In the genomic region with DNA sequence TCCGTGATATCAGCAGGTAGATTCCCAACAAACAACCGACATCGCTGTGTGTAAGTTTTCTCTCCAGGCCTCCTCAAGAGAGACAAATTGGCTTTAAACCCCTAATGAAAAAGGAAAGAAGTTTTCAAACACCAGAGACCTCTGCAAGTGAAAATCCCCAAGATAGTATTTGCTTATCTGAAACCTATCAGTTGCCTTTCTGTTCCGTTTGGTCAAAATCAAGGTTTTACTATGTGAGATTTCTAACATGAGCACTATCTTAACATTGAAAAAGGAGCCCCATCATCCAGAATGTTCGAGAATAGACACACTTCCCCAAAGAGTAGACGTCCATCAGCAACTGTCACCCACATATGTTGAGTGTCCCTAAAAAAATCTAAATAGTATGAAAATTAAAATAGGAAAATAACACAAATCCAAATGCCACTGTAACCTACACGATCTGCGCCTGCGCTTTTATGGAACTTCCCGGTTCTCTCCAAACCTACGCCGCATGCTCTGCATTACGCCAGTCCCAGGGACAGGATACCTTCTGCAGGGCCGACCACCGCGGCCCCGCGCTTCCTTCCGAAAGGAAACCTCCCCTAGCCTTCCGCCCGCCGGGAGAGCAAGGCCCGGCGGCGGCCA, we compare ENCODE assay signal across 7 cellular contexts. TPM values are rescaled to one million over a fixed set of nuclear protein-coding genes. Genes with fewer than 3 reads are reported as not detected.
DNase-seq lines count a peak whose midpoint lies in the region; ATAC-seq and TF ChIP-seq lines count a peak whose summit lies in the region.

No MANE protein-coding gene starts in this region.

- no peak for DNase-seq in HFF-Myc (ENCODE audit: extremely low read depth, low read depth)
- no peak for DNase-seq in activated CD8-positive, alpha-beta T cell treated with anti-CD3 and anti-CD28 coated beads for 36 hours
- no peak for DNase-seq in stimulated activated naive B cell treated with anti-CD40 and anti-IgM and Interleukin-4, amounts not matched to agents 10 μg/mL and 1 μg/mL and 100 μg/mL, for 72 hours
- DNase-seq in islet precursor cell: no peak
- DNase-seq in amniotic stem cell (lab: John Stamatoyannopoulos, UW): no peak
- no peak for DNase-seq in GM19238 (ENCODE audit: insufficient read length, low spot score)

- H3K27me3 Mint-ChIP-seq in activated CD8-positive, alpha-beta T cell treated with anti-CD3 and anti-CD28 coated beads for 36 hours: no peaks in the 10 kb centered on the region
- no peaks in the 10 kb centered on the region for H3K27me3 Mint-ChIP-seq in stimulated activated naive B cell treated with anti-CD40 and anti-IgM and Interleukin-4, amounts not matched to agents 10 μg/mL and 1 μg/mL and 100 μg/mL, for 72 hours

- peaks cover 55% of the 10 kb centered on the region for H3K36me3 Mint-ChIP-seq in activated CD8-positive, alpha-beta T cell treated with anti-CD3 and anti-CD28 coated beads for 36 hours (ENCODE audit: low read depth)
- peaks cover 52 to 53% of the 10 kb centered on the region in 2 donors for H3K36me3 Mint-ChIP-seq in stimulated activated naive B cell treated with anti-CD40 and anti-IgM and Interleukin-4, amounts not matched to agents 10 μg/mL and 1 μg/mL and 100 μg/mL, for 72 hours

- peak overlapping the region; percentile 76 for H3K9ac ChIP-seq in iPS-15b (ENCODE audit: low read depth, low read length)

- no peaks in the 10 kb centered on the region for H3K27me3 ChIP-seq in iPS-15b (ENCODE audit: control insufficient read depth, insufficient read depth, low read length)

- H3K4me1 Mint-ChIP-seq in activated CD8-positive, alpha-beta T cell treated with anti-CD3 and anti-CD28 coated beads for 36 hours (ENCODE audit: low read depth): peaks cover 51% of the 10 kb centered on the region
- peaks cover 32 to 47% of the 10 kb centered on the region in 2 donors for H3K4me1 Mint-ChIP-seq in stimulated activated naive B cell treated with anti-CD40 and anti-IgM and Interleukin-4, amounts not matched to agents 10 μg/mL and 1 μg/mL and 100 μg/mL, for 72 hours

- peaks cover 6% of the 10 kb centered on the region for H3K4me1 ChIP-seq in iPS-15b (ENCODE audit: control insufficient read depth, insufficient read depth, low read length)

- H3K36me3 ChIP-seq in iPS-15b (ENCODE audit: control insufficient read depth, insufficient read depth, low read length): peaks cover 51% of the 10 kb centered on the region

- intact Hi-C loops in activated CD8-positive, alpha-beta T cell treated with anti-CD3 and anti-CD28 coated beads for 36 hours (cut with micrococcal nuclease): loop anchor here (10.0 kb wide), 1 partner anchor 363 kb away; a partner anchor contains a TSS

- ATAC-seq in activated CD8-positive, alpha-beta T cell treated with anti-CD3 and anti-CD28 coated beads for 36 hours: no peak
- no peak for ATAC-seq in stimulated activated naive B cell treated with anti-CD40 and anti-IgM and Interleukin-4, amounts not matched to agents 10 μg/mL and 1 μg/mL and 100 μg/mL, for 72 hours (replicated peaks)

- H3K9me3 Mint-ChIP-seq in activated CD8-positive, alpha-beta T cell treated with anti-CD3 and anti-CD28 coated beads for 36 hours: no peaks in the 10 kb centered on the region
- H3K9me3 Mint-ChIP-seq in stimulated activated naive B cell treated with anti-CD40 and anti-IgM and Interleukin-4, amounts not matched to agents 10 μg/mL and 1 μg/mL and 100 μg/mL, for 72 hours: no peaks in the 10 kb centered on the region

- H3K9me3 ChIP-seq in iPS-15b (ENCODE audit: control insufficient read depth, insufficient read depth, low read length): no peaks in the 10 kb centered on the region

- POLR2A ChIA-PET in activated CD8-positive, alpha-beta T cell treated with anti-CD3 and anti-CD28 coated beads for 36 hours (lab: Charles Lee): interaction anchor here (1.0 to 3.9 kb wide), 5 partner anchors 9 to 207 kb away, joined by 3 to 90 read pairs (median 13); a partner anchor contains a TSS

- H3K4me3 ChIP-seq in HFF-Myc (replicated peaks; ENCODE audit: low read depth, low read length) (peak overlapping the region; percentile 94), iPS-15b (ENCODE audit: low read depth, low read length) (peak overlapping the region; percentile 77)

- peak overlapping the region; percentile 83 for H3K4me3 Mint-ChIP-seq in activated CD8-positive, alpha-beta T cell treated with anti-CD3 and anti-CD28 coated beads for 36 hours
- H3K4me3 Mint-ChIP-seq in stimulated activated naive B cell treated with anti-CD40 and anti-IgM and Interleukin-4, amounts not matched to agents 10 μg/mL and 1 μg/mL and 100 μg/mL, for 72 hours: peak overlapping the region; percentile 85 to 89

- no peak for TF ChIP-seq CTCF in HFF-Myc (IDR thresholded peaks at IDR 0.05; ENCODE audit: low read depth, low read length, missing control alignments)
- no peak for TF ChIP-seq CTCF in activated CD8-positive, alpha-beta T cell treated with anti-CD3 and anti-CD28 coated beads for 36 hours (IDR thresholded peaks at IDR 0.05)

- CTCF ChIA-PET in activated CD8-positive, alpha-beta T cell treated with anti-CD3 and anti-CD28 coated beads for 36 hours (lab: Charles Lee): interaction anchor here (1.0 to 1.5 kb wide), 2 partner anchors 10 kb away, joined by 3 to 7 read pairs; no protein-coding TSS in a partner anchor

- peak overlapping the region; percentile 92 for H3K27ac Mint-ChIP-seq in activated CD8-positive, alpha-beta T cell treated with anti-CD3 and anti-CD28 coated beads for 36 hours
- peak overlapping the region; percentile 95 for H3K27ac Mint-ChIP-seq in stimulated activated naive B cell treated with anti-CD40 and anti-IgM and Interleukin-4, amounts not matched to agents 10 μg/mL and 1 μg/mL and 100 μg/mL, for 72 hours

RNA-seq across cellular contexts. Expression of a gene that starts 1.4 kb away (rescaled TPM):
- total RNA-seq in activated CD8-positive, alpha-beta T cell treated with anti-CD3 and anti-CD28 coated beads for 36 hours: 100 to 1,000 TPM; 295 to 297 TPM
